ENCODE assay signal across 4 cellular contexts in the genomic region with DNA sequence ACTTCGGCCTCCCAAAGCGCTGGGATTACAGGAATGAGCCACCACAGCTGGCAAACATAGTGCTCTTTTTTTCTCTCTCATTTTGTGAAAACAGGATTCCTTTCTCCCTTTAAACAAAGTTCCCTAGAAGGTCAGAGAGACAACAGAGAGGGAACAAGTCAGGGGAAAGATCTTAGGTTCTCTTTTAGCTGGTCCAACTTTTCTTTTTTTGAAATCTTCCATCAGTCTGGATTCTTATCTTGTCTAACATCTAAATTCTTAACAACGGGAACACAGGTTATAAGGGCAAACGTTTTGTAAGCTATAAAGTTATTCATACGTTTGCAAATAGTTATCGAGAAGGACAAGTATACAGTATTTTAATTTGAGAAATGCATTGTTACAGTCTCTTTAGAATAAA.
"Had no signal": no experiment of that assay in that cellular context is flagged by ENCODE, and none has a peak within 500 bp of the region (broad histone marks: within the 10 kb centered on the region; RNA-seq: fewer than 3 reads in every experiment).

No MANE protein-coding gene starts in this region.

- DNase-seq: H9, HCEC 1CT, IMR-90 had no signal

- H3K9me3 Mint-ChIP-seq: GM23338, H9 had no signal

- H3K4me3 Mint-ChIP-seq: GM23338, H9 had no signal

- H3K27ac Mint-ChIP-seq: GM23338, H9 had no signal

- ATAC-seq: GM23338 had no signal
